In genomic region chr15:58731756-58732535, GRCh38 we compare ENCODE assay signal across 9 cellular contexts. TPM values are rescaled to one million over a fixed set of nuclear protein-coding genes. Genes with fewer than 3 reads are reported as not detected.
A peak's percentile ranks its signal among the peaks of the same experiment; 100 is the strongest.
DNase-seq lines count a peak whose midpoint lies in the region; ATAC-seq and TF ChIP-seq lines count a peak whose summit lies in the region.
"Had no signal": no experiment of that assay in that cellular context is flagged by ENCODE, and none has a peak within 500 bp of the region (broad histone marks: within the 10 kb centered on the region; RNA-seq: fewer than 3 reads in every experiment).

No MANE protein-coding gene starts in this region.

- H3K9me3 ChIP-seq in ascending aorta (no peaks in the 10 kb centered on the region), upper lobe of right lung (no peaks in the 10 kb centered on the region)

- H3K9me3 Mint-ChIP-seq in activated naive CD8-positive, alpha-beta T cell (ENCODE audit: low read depth) = no peaks in the 10 kb centered on the region
- H3K9me3 Mint-ChIP-seq in activated naive CD8-positive, alpha-beta T cell treated with anti-CD3 and anti-CD28 coated beads, Interleukin-2, amount 50 U/mL, for 24 hours = no peaks in the 10 kb centered on the region
- no peaks in the 10 kb centered on the region for H3K9me3 Mint-ChIP-seq in immature natural killer cell
- H3K9me3 Mint-ChIP-seq: IgD-negative memory B cell had no signal

- peaks cover 3% of the 10 kb centered on the region for H3K36me3 Mint-ChIP-seq in activated naive CD8-positive, alpha-beta T cell
- H3K36me3 Mint-ChIP-seq in activated naive CD8-positive, alpha-beta T cell treated with anti-CD3 and anti-CD28 coated beads, Interleukin-2, amount 50 U/mL, for 24 hours (ENCODE audit: low read depth) = no peaks in the 10 kb centered on the region
- peaks cover 0 to 4% (median 3%) of the 10 kb centered on the region in 3 donors for H3K36me3 Mint-ChIP-seq in immature natural killer cell

- peaks cover 72% of the 10 kb centered on the region for H3K4me1 Mint-ChIP-seq in activated naive CD8-positive, alpha-beta T cell (ENCODE audit: low read depth)
- peaks cover 62% of the 10 kb centered on the region for H3K4me1 Mint-ChIP-seq in activated naive CD8-positive, alpha-beta T cell treated with anti-CD3 and anti-CD28 coated beads, Interleukin-2, amount 50 U/mL, for 24 hours
- H3K4me1 Mint-ChIP-seq in immature natural killer cell = peaks cover 68 to 95% of the 10 kb centered on the region in 2 donors

- H3K4me1 ChIP-seq in ascending aorta = peaks cover 5 to 7% of the 10 kb centered on the region in 2 donors
- H3K4me1 ChIP-seq in upper lobe of right lung = peaks cover 14% of the 10 kb centered on the region

- H3K4me3 ChIP-seq in ascending aorta (no peak overlapping the region), upper lobe of right lung (no peak overlapping the region)

- H3K27ac Mint-ChIP-seq in activated naive CD8-positive, alpha-beta T cell = peak overlapping the region; percentile 61
- H3K27ac Mint-ChIP-seq in activated naive CD8-positive, alpha-beta T cell treated with anti-CD3 and anti-CD28 coated beads, Interleukin-2, amount 50 U/mL, for 24 hours = no peak overlapping the region
- H3K27ac Mint-ChIP-seq in immature natural killer cell = peak overlapping the region; percentile 26 to 81 (median 74)

- TF ChIP-seq CTCF in ascending aorta (IDR thresholded peaks at IDR 0.05) = no peak
- TF ChIP-seq CTCF in upper lobe of right lung (IDR thresholded peaks at IDR 0.05) = no peak

- peak overlapping the region; percentile 32 for H3K4me3 Mint-ChIP-seq in activated naive CD8-positive, alpha-beta T cell
- H3K4me3 Mint-ChIP-seq in activated naive CD8-positive, alpha-beta T cell treated with anti-CD3 and anti-CD28 coated beads, Interleukin-2, amount 50 U/mL, for 24 hours = no peak overlapping the region
- H3K4me3 Mint-ChIP-seq in immature natural killer cell = peak overlapping the region; percentile 26 to 56 (median 43)

- H3K27me3 ChIP-seq in ascending aorta (no peaks in the 10 kb centered on the region), upper lobe of right lung (no peaks in the 10 kb centered on the region)

- ATAC-seq in activated naive CD8-positive, alpha-beta T cell treated with anti-CD3 and anti-CD28 coated beads, Interleukin-2, amount 50 U/mL, for 24 hours = no peak
- ATAC-seq in upper lobe of right lung = peak; percentile 77
- no peak for ATAC-seq in HG02852 (IDR thresholded peaks at IDR 0.05; ENCODE audit: unreplicated experiment)

- no peaks in the 10 kb centered on the region for H3K36me3 ChIP-seq in ascending aorta
- no peaks in the 10 kb centered on the region for H3K36me3 ChIP-seq in upper lobe of right lung

- no peaks in the 10 kb centered on the region for H3K27me3 Mint-ChIP-seq in activated naive CD8-positive, alpha-beta T cell
- no peaks in the 10 kb centered on the region for H3K27me3 Mint-ChIP-seq in activated naive CD8-positive, alpha-beta T cell treated with anti-CD3 and anti-CD28 coated beads, Interleukin-2, amount 50 U/mL, for 24 hours
- H3K27me3 Mint-ChIP-seq in immature natural killer cell (ENCODE audit: low read depth in 3 of 3) = peaks cover 0 to 2% (median 0%) of the 10 kb centered on the region in 3 donors
- H3K27me3 Mint-ChIP-seq: IgD-negative memory B cell had no signal

- DNase-seq in activated naive CD8-positive, alpha-beta T cell treated with anti-CD3 and anti-CD28 coated beads, Interleukin-2, amount 50 U/mL, for 24 hours = no peak
- DNase-seq in ascending aorta (ENCODE audit: low spot score in 2 of 2) (no peak), immature natural killer cell (no peak), upper lobe of right lung (no peak), NCI-H526 treated with DMSO at 0.1 percent for 48 hours (lab: John Stamatoyannopoulos, UW) (no peak)
- no peak for DNase-seq in activated CD8-positive, alpha-beta memory T cell treated with anti-CD3 and anti-CD28 coated beads, Interleukin-2, amount 50 U/mL, for 48 hours

- peak overlapping the region; percentile 15 to 31 for H3K27ac ChIP-seq in ascending aorta
- no peak overlapping the region for H3K27ac ChIP-seq in upper lobe of right lung

- intact Hi-C loops in ascending aorta (cut with DNase I) = no loop called here
- intact Hi-C loops in upper lobe of right lung (cut with DNase I) = no loop called here

RNA-seq across cellular contexts. Expression of gene ADAM10, which starts 17.6 kb away (rescaled TPM):
- 44.6 TPM for total RNA-seq in ascending aorta
- polyA plus RNA-seq in immature natural killer cell = 100 to 1,000 TPM; 136 to 314 (median 192) TPM
- 139 TPM for total RNA-seq in upper lobe of right lung

RNA-seq across cellular contexts. Expression of gene MINDY2, which starts 39.2 kb away (rescaled TPM):
- 10.4 TPM for total RNA-seq in ascending aorta
- 10 to 100 TPM in 2 of 3 donors, 1 to 10 TPM in 1; 9.4 to 22.6 (median 16.5) TPM for polyA plus RNA-seq in immature natural killer cell
- 31.2 TPM for total RNA-seq in upper lobe of right lung
